ENCODE assay signal across 1 cellular context in the genomic region with DNA sequence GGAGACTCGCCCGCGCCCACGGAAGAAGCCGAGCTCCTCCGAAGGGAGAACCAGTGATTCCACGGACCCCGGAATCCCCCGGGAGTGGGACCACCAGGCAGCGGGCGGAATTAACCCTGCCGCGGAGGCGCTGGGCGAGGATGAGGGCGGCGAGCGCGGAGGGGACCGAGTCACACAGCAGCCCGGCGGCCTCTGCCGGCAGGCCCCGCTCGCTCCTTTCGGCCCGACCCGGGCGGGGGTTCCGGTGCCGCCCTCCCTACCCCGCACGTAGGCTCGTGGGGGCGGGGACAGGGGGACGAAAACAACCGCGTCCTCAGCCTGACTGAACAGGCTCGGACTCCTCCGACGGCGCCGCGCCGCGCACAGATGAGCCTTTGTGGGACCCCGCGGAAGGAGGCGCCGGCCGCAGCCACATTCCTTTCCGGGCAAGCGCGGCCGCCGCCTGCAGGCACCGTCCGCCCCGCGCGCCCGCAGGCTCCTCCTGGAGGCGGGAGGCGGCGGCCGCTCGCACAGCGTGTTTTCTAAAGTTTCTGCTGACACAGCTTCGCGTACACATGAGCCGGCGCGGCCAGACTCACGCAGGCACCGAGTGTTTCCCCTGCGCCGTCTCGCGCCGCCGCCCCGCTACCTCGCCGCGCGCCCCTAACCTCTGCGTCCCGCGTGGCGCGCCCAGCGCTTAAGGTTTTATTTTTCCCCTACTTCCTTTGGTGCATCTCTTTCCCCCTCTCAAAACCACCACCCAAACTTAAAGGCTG.
TF ChIP-seq lines count a peak whose summit lies in the region.

No MANE protein-coding gene starts in this region.

TF ChIP-seq in HepG2, 621 proteins besides CTCF, POLR2A, EP300 and RAD21 (continued from another document and continues in another):
- TF ChIP-seq, protein P1, sequence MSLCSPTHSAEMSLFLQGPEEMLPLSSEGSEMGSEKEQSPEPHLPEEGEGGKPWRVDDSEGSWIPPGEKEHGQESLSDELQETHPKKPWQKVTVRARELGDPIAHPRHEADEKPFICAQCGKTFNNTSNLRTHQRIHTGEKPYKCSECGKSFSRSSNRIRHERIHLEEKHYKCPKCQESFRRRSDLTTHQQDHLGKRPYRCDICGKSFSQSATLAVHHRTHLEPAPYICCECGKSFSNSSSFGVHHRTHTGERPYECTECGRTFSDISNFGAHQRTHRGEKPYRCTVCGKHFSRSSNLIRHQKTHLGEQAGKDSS (CRISPR knock-in tag; IDR thresholded peaks at IDR 0.05; ENCODE audit: borderline replicate concordance, low read depth), result peak; percentile 95
- no peak for TF ChIP-seq ZNF644 (CRISPR knock-in tag; IDR thresholded peaks at IDR 0.05; ENCODE audit: low read depth)
- TF ChIP-seq, protein P2, sequence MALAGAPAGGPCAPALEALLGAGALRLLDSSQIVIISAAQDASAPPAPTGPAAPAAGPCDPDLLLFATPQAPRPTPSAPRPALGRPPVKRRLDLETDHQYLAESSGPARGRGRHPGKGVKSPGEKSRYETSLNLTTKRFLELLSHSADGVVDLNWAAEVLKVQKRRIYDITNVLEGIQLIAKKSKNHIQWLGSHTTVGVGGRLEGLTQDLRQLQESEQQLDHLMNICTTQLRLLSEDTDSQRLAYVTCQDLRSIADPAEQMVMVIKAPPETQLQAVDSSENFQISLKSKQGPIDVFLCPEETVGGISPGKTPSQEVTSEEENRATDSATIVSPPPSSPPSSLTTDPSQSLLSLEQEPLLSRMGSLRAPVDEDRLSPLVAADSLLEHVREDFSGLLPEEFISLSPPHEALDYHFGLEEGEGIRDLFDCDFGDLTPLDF (CRISPR knock-in tag; IDR thresholded peaks at IDR 0.05), result peak; percentile 66; the same call in 1 of the 2 replicates
- TF ChIP-seq, protein P3, sequence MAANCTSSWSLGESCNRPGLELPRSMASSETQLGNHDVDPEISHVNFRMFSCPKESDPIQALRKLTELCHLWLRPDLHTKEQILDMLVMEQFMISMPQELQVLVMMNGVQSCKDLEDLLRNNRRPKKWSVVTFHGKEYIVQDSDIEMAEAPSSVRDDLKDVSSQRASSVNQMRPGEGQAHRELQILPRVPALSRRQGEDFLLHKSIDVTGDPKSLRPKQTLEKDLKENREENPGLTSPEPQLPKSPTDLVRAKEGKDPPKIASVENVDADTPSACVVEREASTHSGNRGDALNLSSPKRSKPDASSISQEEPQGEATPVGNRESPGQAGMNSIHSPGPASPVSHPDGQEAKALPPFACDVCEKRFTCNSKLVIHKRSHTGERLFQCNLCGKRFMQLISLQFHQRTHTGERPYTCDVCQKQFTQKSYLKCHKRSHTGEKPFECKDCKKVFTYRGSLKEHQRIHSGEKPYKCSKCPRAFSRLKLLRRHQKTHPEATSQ (CRISPR knock-in tag; IDR thresholded peaks at IDR 0.05; ENCODE audit: borderline replicate concordance), result no peak
- TF ChIP-seq, protein P4, sequence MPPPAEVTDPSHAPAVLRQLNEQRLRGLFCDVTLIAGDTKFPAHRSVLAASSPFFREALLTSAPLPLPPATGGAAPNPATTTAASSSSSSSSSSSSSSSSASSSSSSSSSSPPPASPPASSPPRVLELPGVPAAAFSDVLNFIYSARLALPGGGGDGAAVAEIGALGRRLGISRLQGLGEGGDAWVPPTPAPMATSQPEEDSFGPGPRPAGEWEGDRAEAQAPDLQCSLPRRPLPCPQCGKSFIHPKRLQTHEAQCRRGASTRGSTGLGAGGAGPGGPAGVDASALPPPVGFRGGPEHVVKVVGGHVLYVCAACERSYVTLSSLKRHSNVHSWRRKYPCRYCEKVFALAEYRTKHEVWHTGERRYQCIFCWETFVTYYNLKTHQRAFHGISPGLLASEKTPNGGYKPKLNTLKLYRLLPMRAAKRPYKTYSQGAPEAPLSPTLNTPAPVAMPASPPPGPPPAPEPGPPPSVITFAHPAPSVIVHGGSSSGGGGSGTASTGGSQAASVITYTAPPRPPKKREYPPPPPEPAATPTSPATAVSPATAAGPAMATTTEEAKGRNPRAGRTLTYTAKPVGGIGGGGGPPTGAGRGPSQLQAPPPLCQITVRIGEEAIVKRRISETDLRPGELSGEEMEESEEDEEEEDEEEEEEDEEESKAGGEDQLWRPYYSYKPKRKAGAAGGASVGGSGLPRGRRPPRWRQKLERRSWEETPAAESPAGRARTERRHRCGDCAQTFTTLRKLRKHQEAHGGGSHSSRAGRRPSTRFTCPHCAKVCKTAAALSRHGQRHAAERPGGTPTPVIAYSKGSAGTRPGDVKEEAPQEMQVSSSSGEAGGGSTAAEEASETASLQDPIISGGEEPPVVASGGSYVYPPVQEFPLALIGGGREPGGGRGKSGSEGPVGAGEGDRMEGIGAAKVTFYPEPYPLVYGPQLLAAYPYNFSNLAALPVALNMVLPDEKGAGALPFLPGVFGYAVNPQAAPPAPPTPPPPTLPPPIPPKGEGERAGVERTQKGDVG (CRISPR knock-in tag; IDR thresholded peaks at IDR 0.05; ENCODE audit: borderline replicate concordance), result 0 out of 2 replicates have a peak, but pooled peaks have one; percentile 68
- TF ChIP-seq, protein P5, sequence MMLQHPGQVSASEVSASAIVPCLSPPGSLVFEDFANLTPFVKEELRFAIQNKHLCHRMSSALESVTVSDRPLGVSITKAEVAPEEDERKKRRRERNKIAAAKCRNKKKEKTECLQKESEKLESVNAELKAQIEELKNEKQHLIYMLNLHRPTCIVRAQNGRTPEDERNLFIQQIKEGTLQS (CRISPR knock-in tag; IDR thresholded peaks at IDR 0.05), result peak; percentile 14; the same call in 1 of the 2 replicates
- peak; percentile 51; the same call in 1 of the 2 replicates for TF ChIP-seq ARID2 (CRISPR knock-in tag; IDR thresholded peaks at IDR 0.05; ENCODE audit: borderline replicate concordance)
- peak; percentile 93 for TF ChIP-seq ZMYM4 (CRISPR knock-in tag; IDR thresholded peaks at IDR 0.05)
- TF ChIP-seq ZNF567 (CRISPR knock-in tag; IDR thresholded peaks at IDR 0.05; ENCODE audit: borderline replicate concordance), result peak; percentile 90; the same call in 1 of the 2 replicates
- TF ChIP-seq TSC22D2 (CRISPR knock-in tag; IDR thresholded peaks at IDR 0.05; ENCODE audit: borderline replicate concordance), result 0 out of 2 replicates have a peak, but pooled peaks have one; percentile 75
- peak; percentile 57; the same call in 1 of the 2 replicates for TF ChIP-seq HDAC2 (CRISPR knock-in tag; IDR thresholded peaks at IDR 0.05)
- TF ChIP-seq CREM (IDR thresholded peaks at IDR 0.05), result no peak
- TF ChIP-seq CREM (CRISPR knock-in tag; IDR thresholded peaks at IDR 0.05), result peak; percentile 20; the same call in 1 of the 2 replicates
- no peak; the same call in 1 of the 2 replicates for TF ChIP-seq ZNF468 (CRISPR knock-in tag; IDR thresholded peaks at IDR 0.05)
- no peak for TF ChIP-seq NFE2L2 (IDR thresholded peaks at IDR 0.05; ENCODE audit: low read length)
- peak; percentile 85 for TF ChIP-seq MAFF (IDR thresholded peaks at IDR 0.05; ENCODE audit: low read depth, low read length)
- TF ChIP-seq, protein P6, sequence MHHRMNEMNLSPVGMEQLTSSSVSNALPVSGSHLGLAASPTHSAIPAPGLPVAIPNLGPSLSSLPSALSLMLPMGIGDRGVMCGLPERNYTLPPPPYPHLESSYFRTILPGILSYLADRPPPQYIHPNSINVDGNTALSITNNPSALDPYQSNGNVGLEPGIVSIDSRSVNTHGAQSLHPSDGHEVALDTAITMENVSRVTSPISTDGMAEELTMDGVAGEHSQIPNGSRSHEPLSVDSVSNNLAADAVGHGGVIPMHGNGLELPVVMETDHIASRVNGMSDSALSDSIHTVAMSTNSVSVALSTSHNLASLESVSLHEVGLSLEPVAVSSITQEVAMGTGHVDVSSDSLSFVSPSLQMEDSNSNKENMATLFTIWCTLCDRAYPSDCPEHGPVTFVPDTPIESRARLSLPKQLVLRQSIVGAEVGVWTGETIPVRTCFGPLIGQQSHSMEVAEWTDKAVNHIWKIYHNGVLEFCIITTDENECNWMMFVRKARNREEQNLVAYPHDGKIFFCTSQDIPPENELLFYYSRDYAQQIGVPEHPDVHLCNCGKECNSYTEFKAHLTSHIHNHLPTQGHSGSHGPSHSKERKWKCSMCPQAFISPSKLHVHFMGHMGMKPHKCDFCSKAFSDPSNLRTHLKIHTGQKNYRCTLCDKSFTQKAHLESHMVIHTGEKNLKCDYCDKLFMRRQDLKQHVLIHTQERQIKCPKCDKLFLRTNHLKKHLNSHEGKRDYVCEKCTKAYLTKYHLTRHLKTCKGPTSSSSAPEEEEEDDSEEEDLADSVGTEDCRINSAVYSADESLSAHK (CRISPR knock-in tag; IDR thresholded peaks at IDR 0.05; ENCODE audit: borderline replicate concordance), result no peak
- TF ChIP-seq ZFP36L2 (CRISPR knock-in tag; IDR thresholded peaks at IDR 0.05), result peak; percentile 46; the same call in 1 of the 2 replicates
- TF ChIP-seq, protein P7, sequence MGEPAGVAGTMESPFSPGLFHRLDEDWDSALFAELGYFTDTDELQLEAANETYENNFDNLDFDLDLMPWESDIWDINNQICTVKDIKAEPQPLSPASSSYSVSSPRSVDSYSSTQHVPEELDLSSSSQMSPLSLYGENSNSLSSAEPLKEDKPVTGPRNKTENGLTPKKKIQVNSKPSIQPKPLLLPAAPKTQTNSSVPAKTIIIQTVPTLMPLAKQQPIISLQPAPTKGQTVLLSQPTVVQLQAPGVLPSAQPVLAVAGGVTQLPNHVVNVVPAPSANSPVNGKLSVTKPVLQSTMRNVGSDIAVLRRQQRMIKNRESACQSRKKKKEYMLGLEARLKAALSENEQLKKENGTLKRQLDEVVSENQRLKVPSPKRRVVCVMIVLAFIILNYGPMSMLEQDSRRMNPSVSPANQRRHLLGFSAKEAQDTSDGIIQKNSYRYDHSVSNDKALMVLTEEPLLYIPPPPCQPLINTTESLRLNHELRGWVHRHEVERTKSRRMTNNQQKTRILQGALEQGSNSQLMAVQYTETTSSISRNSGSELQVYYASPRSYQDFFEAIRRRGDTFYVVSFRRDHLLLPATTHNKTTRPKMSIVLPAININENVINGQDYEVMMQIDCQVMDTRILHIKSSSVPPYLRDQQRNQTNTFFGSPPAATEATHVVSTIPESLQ (CRISPR knock-in tag; conservative IDR thresholded peaks at IDR 0.05), result no peak; the same call in 1 of the 2 replicates
- peak; percentile 4; the same call in 1 of the 2 replicates for TF ChIP-seq FOXJ3 (CRISPR knock-in tag; IDR thresholded peaks at IDR 0.05; ENCODE audit: borderline replicate concordance)
- TF ChIP-seq ZNF720 (CRISPR knock-in tag; IDR thresholded peaks at IDR 0.05), result no peak
- no peak for TF ChIP-seq SMC3 (IDR thresholded peaks at IDR 0.05; ENCODE audit: low read length)
- peak; percentile 94 for TF ChIP-seq TBX2 (CRISPR knock-in tag; IDR thresholded peaks at IDR 0.05; ENCODE audit: borderline replicate concordance)
- TF ChIP-seq ZNF263 (CRISPR knock-in tag; IDR thresholded peaks at IDR 0.05), result peak; percentile 75
- TF ChIP-seq POGZ (CRISPR knock-in tag; IDR thresholded peaks at IDR 0.05), result peak; percentile 97
- TF ChIP-seq, protein P8, sequence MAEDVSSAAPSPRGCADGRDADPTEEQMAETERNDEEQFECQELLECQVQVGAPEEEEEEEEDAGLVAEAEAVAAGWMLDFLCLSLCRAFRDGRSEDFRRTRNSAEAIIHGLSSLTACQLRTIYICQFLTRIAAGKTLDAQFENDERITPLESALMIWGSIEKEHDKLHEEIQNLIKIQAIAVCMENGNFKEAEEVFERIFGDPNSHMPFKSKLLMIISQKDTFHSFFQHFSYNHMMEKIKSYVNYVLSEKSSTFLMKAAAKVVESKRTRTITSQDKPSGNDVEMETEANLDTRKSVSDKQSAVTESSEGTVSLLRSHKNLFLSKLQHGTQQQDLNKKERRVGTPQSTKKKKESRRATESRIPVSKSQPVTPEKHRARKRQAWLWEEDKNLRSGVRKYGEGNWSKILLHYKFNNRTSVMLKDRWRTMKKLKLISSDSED (CRISPR knock-in tag; IDR thresholded peaks at IDR 0.05), result no peak; the same call in none of the 2 replicates
- no peak for TF ChIP-seq ATAD3A (CRISPR knock-in tag; IDR thresholded peaks at IDR 0.05)
- no peak for TF ChIP-seq ZNF562 (CRISPR knock-in tag; IDR thresholded peaks at IDR 0.05; ENCODE audit: borderline replicate concordance)
- peak; percentile 87 for TF ChIP-seq MED1 (CRISPR knock-in tag; IDR thresholded peaks at IDR 0.05)
- TF ChIP-seq IKZF4 (CRISPR knock-in tag; IDR thresholded peaks at IDR 0.05; ENCODE audit: borderline replicate concordance, low read depth, not compliant biosample characterization), result peak; percentile 87
- TF ChIP-seq ZSCAN29 (CRISPR knock-in tag; conservative IDR thresholded peaks at IDR 0.05), result peak; percentile 90
- TF ChIP-seq, protein P9, sequence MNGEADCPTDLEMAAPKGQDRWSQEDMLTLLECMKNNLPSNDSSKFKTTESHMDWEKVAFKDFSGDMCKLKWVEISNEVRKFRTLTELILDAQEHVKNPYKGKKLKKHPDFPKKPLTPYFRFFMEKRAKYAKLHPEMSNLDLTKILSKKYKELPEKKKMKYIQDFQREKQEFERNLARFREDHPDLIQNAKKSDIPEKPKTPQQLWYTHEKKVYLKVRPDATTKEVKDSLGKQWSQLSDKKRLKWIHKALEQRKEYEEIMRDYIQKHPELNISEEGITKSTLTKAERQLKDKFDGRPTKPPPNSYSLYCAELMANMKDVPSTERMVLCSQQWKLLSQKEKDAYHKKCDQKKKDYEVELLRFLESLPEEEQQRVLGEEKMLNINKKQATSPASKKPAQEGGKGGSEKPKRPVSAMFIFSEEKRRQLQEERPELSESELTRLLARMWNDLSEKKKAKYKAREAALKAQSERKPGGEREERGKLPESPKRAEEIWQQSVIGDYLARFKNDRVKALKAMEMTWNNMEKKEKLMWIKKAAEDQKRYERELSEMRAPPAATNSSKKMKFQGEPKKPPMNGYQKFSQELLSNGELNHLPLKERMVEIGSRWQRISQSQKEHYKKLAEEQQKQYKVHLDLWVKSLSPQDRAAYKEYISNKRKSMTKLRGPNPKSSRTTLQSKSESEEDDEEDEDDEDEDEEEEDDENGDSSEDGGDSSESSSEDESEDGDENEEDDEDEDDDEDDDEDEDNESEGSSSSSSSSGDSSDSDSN (CRISPR knock-in tag; IDR thresholded peaks at IDR 0.05), result peak; percentile 99
- no peak for TF ChIP-seq MTF1 (CRISPR knock-in tag; IDR thresholded peaks at IDR 0.05)
- TF ChIP-seq HNRNPLL (IDR thresholded peaks at IDR 0.05; ENCODE audit: low read depth, low read length, poor library complexity, severe bottlenecking), result peak; percentile 63
- TF ChIP-seq MAZ (IDR thresholded peaks at IDR 0.05; ENCODE audit: borderline replicate concordance, low read depth, low read length), result peak; percentile 88; the same call in 1 of the 2 replicates
- TF ChIP-seq MAZ (CRISPR knock-in tag; IDR thresholded peaks at IDR 0.05; ENCODE audit: low read depth), result peak; percentile 99
- peak; percentile 83 for TF ChIP-seq DR1 (CRISPR knock-in tag; IDR thresholded peaks at IDR 0.05)
- TF ChIP-seq, protein P10, sequence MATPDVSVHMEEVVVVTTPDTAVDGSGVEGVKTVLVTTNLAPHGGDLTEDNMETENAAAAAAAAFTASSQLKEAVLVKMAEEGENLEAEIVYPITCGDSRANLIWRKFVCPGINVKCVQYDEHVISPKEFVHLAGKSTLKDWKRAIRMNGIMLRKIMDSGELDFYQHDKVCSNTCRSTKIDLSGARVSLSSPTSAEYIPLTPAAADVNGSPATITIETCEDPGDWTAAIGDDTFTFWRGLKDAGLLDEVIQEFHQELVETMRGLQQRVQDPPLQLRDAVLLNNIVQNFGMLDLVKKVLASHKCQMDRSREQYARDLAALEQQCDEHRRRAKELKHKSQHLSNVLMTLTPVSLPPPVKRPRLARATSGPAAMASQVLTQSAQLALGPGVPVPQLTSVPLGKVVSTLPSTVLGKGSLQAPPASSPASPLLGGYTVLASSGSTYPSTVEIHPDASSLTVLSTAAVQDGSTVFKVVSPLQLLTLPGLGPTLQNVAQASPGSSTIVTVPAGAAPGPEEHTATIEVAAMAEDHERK (CRISPR knock-in tag; IDR thresholded peaks at IDR 0.05; ENCODE audit: low read depth), result peak; percentile 49; the same call in 1 of the 2 replicates
- TF ChIP-seq RXRA (CRISPR knock-in tag; IDR thresholded peaks at IDR 0.05), result peak; percentile 68; the same call in 1 of the 2 replicates
